8 cellular contexts compared by ENCODE assay signal in the genomic region with DNA sequence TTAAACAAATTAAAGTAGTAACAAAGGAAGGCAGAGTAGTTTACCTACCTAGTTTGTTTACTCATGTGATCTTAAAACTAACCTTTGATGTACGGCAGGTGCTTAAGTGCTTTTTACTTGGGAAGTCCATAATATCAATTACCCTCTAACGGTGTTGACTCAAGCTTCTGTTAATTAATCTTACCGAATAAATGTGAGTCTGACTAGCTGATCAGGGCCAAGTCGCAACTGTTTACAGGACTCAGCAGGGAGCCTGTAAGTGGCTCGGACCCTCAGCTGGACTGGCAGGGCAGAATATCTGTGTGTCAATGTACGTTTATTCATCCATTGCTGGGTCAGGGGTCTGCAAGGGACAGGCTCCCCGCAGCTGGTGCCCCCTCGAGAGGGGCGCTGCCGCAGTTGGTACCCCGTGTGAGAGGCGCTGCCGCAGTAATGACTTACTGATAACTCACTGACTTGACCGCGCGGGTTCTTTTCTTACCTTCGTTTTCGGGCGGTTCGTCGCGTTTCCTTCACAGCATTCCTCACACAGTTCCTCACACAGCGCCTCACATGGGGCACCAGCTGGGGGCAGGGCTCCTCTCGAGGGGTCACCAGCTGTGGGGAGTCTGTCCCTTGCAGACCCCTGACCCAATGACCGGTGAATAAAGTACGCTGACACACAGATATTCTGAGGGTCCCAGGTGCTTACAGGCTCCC. TPM values are rescaled to one million over a fixed set of nuclear protein-coding genes. Genes with fewer than 3 reads are reported as not detected.
DNase-seq lines count a peak whose midpoint lies in the region; ATAC-seq and TF ChIP-seq lines count a peak whose summit lies in the region.

No MANE protein-coding gene starts in this region.

- H3K27ac Mint-ChIP-seq in osteocyte (ENCODE audit: unreplicated experiment): peak overlapping the region; percentile 50

- no peaks in the 10 kb centered on the region; the same call in 1 of the 2 replicates for H3K9me3 ChIP-seq in BE2C

- peak overlapping the region; percentile 85 for H3K4me3 Mint-ChIP-seq in osteocyte (ENCODE audit: unreplicated experiment)

- peaks cover 23% of the 10 kb centered on the region for H3K4me1 Mint-ChIP-seq in osteocyte (ENCODE audit: unreplicated experiment)

- no peak for TF ChIP-seq CTCF in BE2C (IDR thresholded peaks at IDR 0.05; ENCODE audit: low read depth, low read length)
- TF ChIP-seq CTCF in foreskin keratinocyte (conservative IDR thresholded peaks at IDR 0.05): no peak
- TF ChIP-seq CTCF in osteocyte (IDR thresholded peaks at IDR 0.05): no peak

- DNase-seq in BE2C (no peak), NCI-H1417 (lab: John Stamatoyannopoulos, UW) (peak; percentile 79 to 96 (median 96)), foreskin keratinocyte (peak in 1 of 2 donors; percentile 39), osteocyte (ENCODE audit: extremely low spot score, unreplicated experiment) (no peak), NCI-H226 (no peak)
- DNase-seq in activated CD8-positive, alpha-beta memory T cell treated with anti-CD3 and anti-CD28 coated beads, Interleukin-2, amount 50 U/mL, for 4 hours: peak; percentile 23

- no peaks in the 10 kb centered on the region for H3K9me3 Mint-ChIP-seq in osteocyte (ENCODE audit: unreplicated experiment)

- peak; percentile 47 for ATAC-seq in GM19467 (IDR thresholded peaks at IDR 0.05; ENCODE audit: unreplicated experiment)
- ATAC-seq in foreskin keratinocyte: peak; percentile 68
- ATAC-seq in HG03469 (IDR thresholded peaks at IDR 0.05; ENCODE audit: unreplicated experiment): no peak

- H3K4me3 ChIP-seq in BE2C (ENCODE audit: low read depth, low read length): peak overlapping the region; percentile 55

- H3K36me3 ChIP-seq in BE2C: no peaks in the 10 kb centered on the region

- H3K27me3 ChIP-seq in BE2C (peaks cover 8% of the 10 kb centered on the region; the same call in 1 of the 2 replicates), foreskin keratinocyte (no peaks in the 10 kb centered on the region)

- H3K27me3 Mint-ChIP-seq in osteocyte (ENCODE audit: unreplicated experiment): peaks cover 38% of the 10 kb centered on the region

- H3K4me1 ChIP-seq in BE2C (no peaks in the 10 kb centered on the region), foreskin keratinocyte (no peaks in the 10 kb centered on the region)

- no peaks in the 10 kb centered on the region for H3K36me3 Mint-ChIP-seq in osteocyte (ENCODE audit: unreplicated experiment)

- H3K27ac ChIP-seq in foreskin keratinocyte: peak overlapping the region; percentile 51

RNA-seq across cellular contexts. Expression of a gene that starts 2.9 kb away (rescaled TPM):
- polyA plus RNA-seq in BE2C (2012; ENCODE audit: insufficient read depth, insufficient read length, low read depth): not detected
- not detected in 2 replicates for total RNA-seq in foreskin keratinocyte
- polyA plus RNA-seq in foreskin keratinocyte: not detected in 2 replicates
- total RNA-seq in osteocyte: 2.7 and 3.6 TPM in 2 replicates

Comparison
In these comparisons a context has a peak if more than half of its experiments do, and no peak if none do; other contexts are left out.
1. DNase-seq: peak in NCI-H1417 (3 of 3) and activated CD8-positive, alpha-beta memory T cell treated with anti-CD3 and anti-CD28 coated beads, Interleukin-2, amount 50 U/mL, for 4 hours (single experiment); none in BE2C (single experiment), osteocyte (single experiment) and NCI-H226 (single experiment).